In genomic region chr19:43575156-43575950, GRCh38 we compare ENCODE assay signal across 8 cellular contexts. TPM values are rescaled to one million over a fixed set of nuclear protein-coding genes. Genes with fewer than 3 reads are reported as not detected.
DNase-seq lines count a peak whose midpoint lies in the region; ATAC-seq and FAIRE-seq lines count a peak whose summit lies in the region.

PINLYP (plus strand) TSS chr19:43575801; CDS start chr19:43577192, 1,391 bp downstream.
XRCC1 (minus strand) TSS chr19:43575527; CDS start chr19:43575458, 69 bp downstream.

- no peaks in the 10 kb centered on the region for H3K9me3 ChIP-seq in KOPT-K1 (ENCODE audit: insufficient read depth, low read length, poor library complexity, severe bottlenecking)

- peak within 1 kb of the TSS; percentile 96 for H3K4me3 Mint-ChIP-seq in activated T-helper 1 cell treated with anti-CD3 and anti-CD28 coated beads, Interleukin-12 subunit alpha, Interleukin-12 subunit beta, Interleukin-2, Interleukin-4 antibody, amounts not matched to agents 30 ng/mL and 10 ng/mL and 1 ng/mL, durations not matched to agents 14 hours and 24 hours and 36 hours
- H3K4me3 Mint-ChIP-seq in naive B cell: peak within 1 kb of the TSS; percentile 97 to 99 (median 98)
- peak within 1 kb of the TSS; percentile 96 for H3K4me3 Mint-ChIP-seq in stimulated activated memory B cell treated with anti-CD40 and anti-IgM and Interleukin-4, amounts not matched to agents 10 μg/mL and 1 μg/mL and 100 μg/mL, for 72 hours

- H3K36me3 Mint-ChIP-seq in activated T-helper 1 cell treated with anti-CD3 and anti-CD28 coated beads, Interleukin-12 subunit alpha, Interleukin-12 subunit beta, Interleukin-2, Interleukin-4 antibody, amounts not matched to agents 30 ng/mL and 10 ng/mL and 1 ng/mL, durations not matched to agents 14 hours and 24 hours and 36 hours (ENCODE audit: low read depth): peaks cover 7% of the 10 kb centered on the region
- H3K36me3 Mint-ChIP-seq in naive B cell: peaks cover 0 to 8% of the 10 kb centered on the region in 2 donors
- peaks cover 8% of the 10 kb centered on the region for H3K36me3 Mint-ChIP-seq in stimulated activated memory B cell treated with anti-CD40 and anti-IgM and Interleukin-4, amounts not matched to agents 10 μg/mL and 1 μg/mL and 100 μg/mL, for 72 hours

- H3K36me3 ChIP-seq in KOPT-K1 (ENCODE audit: insufficient read depth, low read length): 0 out of 2 replicates have a peak, but pooled peaks cover 13% of the 10 kb centered on the region

- peak; percentile 85 for FAIRE-seq in RCC 7860 (lab: Jason Lieb, UNC)

- H3K9me3 Mint-ChIP-seq in activated T-helper 1 cell treated with anti-CD3 and anti-CD28 coated beads, Interleukin-12 subunit alpha, Interleukin-12 subunit beta, Interleukin-2, Interleukin-4 antibody, amounts not matched to agents 30 ng/mL and 10 ng/mL and 1 ng/mL, durations not matched to agents 14 hours and 24 hours and 36 hours: no peaks in the 10 kb centered on the region
- no peaks in the 10 kb centered on the region for H3K9me3 Mint-ChIP-seq in naive B cell
- no peaks in the 10 kb centered on the region for H3K9me3 Mint-ChIP-seq in stimulated activated memory B cell treated with anti-CD40 and anti-IgM and Interleukin-4, amounts not matched to agents 10 μg/mL and 1 μg/mL and 100 μg/mL, for 72 hours

- ATAC-seq in GM21786 (IDR thresholded peaks at IDR 0.05; ENCODE audit: unreplicated experiment): peak; percentile 94
- ATAC-seq in naive B cell (ENCODE audit: low read depth in 2 of 2): peak; percentile 98 to 99
- ATAC-seq in stimulated activated memory B cell treated with anti-CD40 and anti-IgM and Interleukin-4, amounts not matched to agents 10 μg/mL and 1 μg/mL and 100 μg/mL, for 72 hours: peak; percentile 99

- peak within 1 kb of the TSS; percentile 75 for H3K27ac ChIP-seq in KOPT-K1 (ENCODE audit: low read depth, low read length, poor library complexity, severe bottlenecking)

- DNase-seq in DMS79 (lab: John Stamatoyannopoulos, UW) (peak; percentile 98), RCC 7860 (ENCODE audit: low spot score) (peak; percentile 91), fibroblast of gingiva (ENCODE audit: low read depth) (peak; percentile 98), naive B cell (peak; percentile 94)
- DNase-seq in activated T-helper 1 cell treated with anti-CD3 and anti-CD28 coated beads, Interleukin-12 subunit alpha, Interleukin-12 subunit beta, Interleukin-2, Interleukin-4 antibody, amounts not matched to agents 30 ng/mL and 10 ng/mL and 1 ng/mL, durations not matched to agents 14 hours and 24 hours and 36 hours (ENCODE audit: low spot score): peak; percentile 95

- peak within 1 kb of the TSS; percentile 91 for H3K27ac Mint-ChIP-seq in activated T-helper 1 cell treated with anti-CD3 and anti-CD28 coated beads, Interleukin-12 subunit alpha, Interleukin-12 subunit beta, Interleukin-2, Interleukin-4 antibody, amounts not matched to agents 30 ng/mL and 10 ng/mL and 1 ng/mL, durations not matched to agents 14 hours and 24 hours and 36 hours
- peak within 1 kb of the TSS; percentile 97 to 99 (median 98) for H3K27ac Mint-ChIP-seq in naive B cell
- H3K27ac Mint-ChIP-seq in stimulated activated memory B cell treated with anti-CD40 and anti-IgM and Interleukin-4, amounts not matched to agents 10 μg/mL and 1 μg/mL and 100 μg/mL, for 72 hours: peak within 1 kb of the TSS; percentile 98

- peaks cover 3% of the 10 kb centered on the region for H3K27me3 Mint-ChIP-seq in activated T-helper 1 cell treated with anti-CD3 and anti-CD28 coated beads, Interleukin-12 subunit alpha, Interleukin-12 subunit beta, Interleukin-2, Interleukin-4 antibody, amounts not matched to agents 30 ng/mL and 10 ng/mL and 1 ng/mL, durations not matched to agents 14 hours and 24 hours and 36 hours (ENCODE audit: insufficient read depth)
- H3K27me3 Mint-ChIP-seq in naive B cell: no peaks in the 10 kb centered on the region
- no peaks in the 10 kb centered on the region for H3K27me3 Mint-ChIP-seq in stimulated activated memory B cell treated with anti-CD40 and anti-IgM and Interleukin-4, amounts not matched to agents 10 μg/mL and 1 μg/mL and 100 μg/mL, for 72 hours

- intact Hi-C loops in activated T-helper 1 cell treated with anti-CD3 and anti-CD28 coated beads, Interleukin-12 subunit alpha, Interleukin-12 subunit beta, Interleukin-2, Interleukin-4 antibody, amounts not matched to agents 30 ng/mL and 10 ng/mL and 1 ng/mL, durations not matched to agents 14 hours and 24 hours and 36 hours (cut with micrococcal nuclease): loop anchor here (1.0 kb wide), 6 partner anchors 13 to 112 kb away; partner anchors contain the start of genes IRGQ, ZNF428 and ZNF576

- peaks cover 25% of the 10 kb centered on the region for H3K4me1 Mint-ChIP-seq in activated T-helper 1 cell treated with anti-CD3 and anti-CD28 coated beads, Interleukin-12 subunit alpha, Interleukin-12 subunit beta, Interleukin-2, Interleukin-4 antibody, amounts not matched to agents 30 ng/mL and 10 ng/mL and 1 ng/mL, durations not matched to agents 14 hours and 24 hours and 36 hours (ENCODE audit: low read depth)
- peaks cover 49 to 65% (median 55%) of the 10 kb centered on the region in 3 donors for H3K4me1 Mint-ChIP-seq in naive B cell
- peaks cover 43% of the 10 kb centered on the region for H3K4me1 Mint-ChIP-seq in stimulated activated memory B cell treated with anti-CD40 and anti-IgM and Interleukin-4, amounts not matched to agents 10 μg/mL and 1 μg/mL and 100 μg/mL, for 72 hours

RNA-seq across cellular contexts. Expression of gene PINLYP, which starts in this region (rescaled TPM):
- 4.9 and 5.7 TPM in 2 replicates for total RNA-seq in activated T-helper 1 cell treated with anti-CD3 and anti-CD28 coated beads, Interleukin-12 subunit alpha, Interleukin-12 subunit beta, Interleukin-2, Interleukin-4 antibody, amounts not matched to agents 30 ng/mL and 10 ng/mL and 1 ng/mL, durations not matched to agents 14 hours and 24 hours and 36 hours
- 1 to 10 TPM in 5 of 6 donors, not detected in 1; 1.1 to 2.6 (median 2.0) TPM for polyA plus RNA-seq in naive B cell (ENCODE audit: low read depth in 6 of 6)

RNA-seq across cellular contexts. Expression of gene XRCC1, which starts in this region (rescaled TPM):
- 27.4 and 28.7 TPM in 2 replicates for total RNA-seq in activated T-helper 1 cell treated with anti-CD3 and anti-CD28 coated beads, Interleukin-12 subunit alpha, Interleukin-12 subunit beta, Interleukin-2, Interleukin-4 antibody, amounts not matched to agents 30 ng/mL and 10 ng/mL and 1 ng/mL, durations not matched to agents 14 hours and 24 hours and 36 hours
- polyA plus RNA-seq in naive B cell (ENCODE audit: low read depth in 6 of 6): 10 to 100 TPM; 24.4 to 32.4 (median 29.6) TPM

Comparison
In these comparisons a context has a peak if more than half of its experiments do, and no peak if none do; other contexts are left out.
1. Peak in every context shown above with its lines: DNase-seq, ATAC-seq and H3K27ac ChIP-seq.